In the genomic region with DNA sequence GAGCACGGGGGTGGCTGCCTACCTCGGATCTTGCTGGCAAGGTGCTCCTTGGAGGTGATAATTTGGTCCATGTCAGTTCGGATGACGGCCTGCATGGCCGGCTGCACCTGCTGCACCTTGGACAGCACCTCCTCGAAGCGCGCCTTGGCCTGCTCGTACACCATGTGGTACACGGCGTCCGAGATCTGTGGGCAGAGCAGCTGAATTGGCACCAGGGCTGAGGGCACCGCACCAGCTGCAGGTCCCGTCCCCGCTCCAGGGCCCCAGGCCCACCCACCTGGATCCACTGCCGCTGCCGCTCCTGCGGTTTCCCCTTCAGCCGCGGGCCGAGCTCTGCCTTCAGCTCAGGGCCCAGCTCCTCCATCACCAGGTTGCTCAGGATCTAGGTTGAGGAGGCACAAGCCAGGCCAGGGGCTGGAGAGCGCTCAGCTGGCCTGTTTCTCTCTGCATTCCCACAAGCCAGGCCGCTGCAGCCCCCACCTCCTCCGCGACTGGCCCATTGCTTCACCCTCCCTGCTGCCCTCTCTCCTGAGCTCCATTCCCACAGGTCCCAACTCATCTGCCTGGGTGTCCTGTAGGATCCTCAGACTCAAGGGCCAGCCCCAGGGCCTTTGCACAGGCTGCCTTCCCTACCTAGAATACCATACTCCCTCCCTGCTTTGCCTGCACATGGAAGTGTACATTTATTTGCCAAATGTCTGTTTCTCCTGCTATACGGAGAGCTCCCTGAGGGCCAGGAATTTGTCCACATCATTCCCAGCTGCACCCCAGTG, we compare ENCODE assay signal across 18 cellular contexts.
"Had no signal": no experiment of that assay in that cellular context is flagged by ENCODE, and none has a peak within 500 bp of the region (broad histone marks: within the 10 kb centered on the region; RNA-seq: fewer than 3 reads in every experiment).

No MANE protein-coding gene starts in this region.

- ATAC-seq: activated CD8-positive, alpha-beta T cell treated with anti-CD3 and anti-CD28 coated beads, Interleukin-2, amount 10 ng/mL, durations not matched to agents 7 days and 5 days; left cardiac atrium; lower lobe of right lung; psoas muscle; sciatic nerve; stimulated activated naive CD8-positive, alpha-beta T cell treated with anti-CD3 and anti-CD28 coated beads, Interleukin-15, amount 100 ng/mL, for 72 hours had no signal

- H3K9me3 ChIP-seq: colonic mucosa, lower lobe of right lung, psoas muscle, upper lobe of left lung had no signal

- H3K27me3 ChIP-seq: colonic mucosa, upper lobe of left lung had no signal

- FAIRE-seq: frontal cortex, TTC549 had no signal

- DNase-seq: activated B cell treated with CpG ODN at 0.5 μM for 24 hours; activated CD4-positive, alpha-beta T cell treated with anti-CD3 and anti-CD28 coated beads, Interleukin-2, amount 10 ng/mL, durations not matched to agents 24 days and 14 days; activated CD8-positive, alpha-beta memory T cell treated with anti-CD3 and anti-CD28 coated beads, Interleukin-2, amount 50 U/mL, for 4 hours; activated CD8-positive, alpha-beta T cell treated with anti-CD3 and anti-CD28 coated beads, Interleukin-2, amount 10 ng/mL, durations not matched to agents 7 days and 5 days; activated naive CD8-positive, alpha-beta T cell treated with anti-CD3 and anti-CD28 coated beads for 36 hours; amygdala; central memory CD4-positive, alpha-beta T cell; colonic mucosa; effector CD8-positive, alpha-beta T cell; head of caudate nucleus; left cardiac atrium; lower lobe of right lung; psoas muscle; stimulated activated naive CD8-positive, alpha-beta T cell treated with anti-CD3 and anti-CD28 coated beads, Interleukin-15, amount 100 ng/mL, for 72 hours had no signal

- H3K27ac ChIP-seq: colonic mucosa, lower lobe of right lung had no signal

- H3K4me3 ChIP-seq: colonic mucosa, lower lobe of right lung, psoas muscle, upper lobe of left lung had no signal
